Comparison of ENCODE assay signal across 1 cellular context in the genomic region with DNA sequence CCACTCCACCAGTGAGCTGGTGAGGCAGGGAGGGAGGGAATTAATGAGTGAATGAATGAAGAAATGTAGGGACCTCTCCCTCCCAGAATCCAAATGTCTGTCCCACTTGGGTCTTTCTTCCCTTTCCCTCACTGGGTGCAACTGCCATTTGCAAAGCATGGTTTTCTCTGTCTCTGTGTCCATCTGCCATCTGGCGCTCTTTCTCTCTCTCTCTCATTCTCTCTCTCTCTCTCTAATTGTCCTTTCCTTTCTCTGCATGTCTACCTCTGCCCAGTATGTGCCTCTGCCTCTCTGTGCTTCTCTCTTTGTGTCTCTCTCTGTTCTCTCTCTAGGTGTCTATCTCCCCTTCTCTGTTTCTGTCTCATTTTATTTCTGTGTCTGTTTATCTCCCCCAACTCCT.
TF ChIP-seq lines count a peak whose summit lies in the region.

No MANE protein-coding gene starts in this region.

TF ChIP-seq in WTC11, 78 proteins besides CTCF, POLR2A, EP300 and RAD21 (continued from another document):
- TF ChIP-seq, protein P1, sequence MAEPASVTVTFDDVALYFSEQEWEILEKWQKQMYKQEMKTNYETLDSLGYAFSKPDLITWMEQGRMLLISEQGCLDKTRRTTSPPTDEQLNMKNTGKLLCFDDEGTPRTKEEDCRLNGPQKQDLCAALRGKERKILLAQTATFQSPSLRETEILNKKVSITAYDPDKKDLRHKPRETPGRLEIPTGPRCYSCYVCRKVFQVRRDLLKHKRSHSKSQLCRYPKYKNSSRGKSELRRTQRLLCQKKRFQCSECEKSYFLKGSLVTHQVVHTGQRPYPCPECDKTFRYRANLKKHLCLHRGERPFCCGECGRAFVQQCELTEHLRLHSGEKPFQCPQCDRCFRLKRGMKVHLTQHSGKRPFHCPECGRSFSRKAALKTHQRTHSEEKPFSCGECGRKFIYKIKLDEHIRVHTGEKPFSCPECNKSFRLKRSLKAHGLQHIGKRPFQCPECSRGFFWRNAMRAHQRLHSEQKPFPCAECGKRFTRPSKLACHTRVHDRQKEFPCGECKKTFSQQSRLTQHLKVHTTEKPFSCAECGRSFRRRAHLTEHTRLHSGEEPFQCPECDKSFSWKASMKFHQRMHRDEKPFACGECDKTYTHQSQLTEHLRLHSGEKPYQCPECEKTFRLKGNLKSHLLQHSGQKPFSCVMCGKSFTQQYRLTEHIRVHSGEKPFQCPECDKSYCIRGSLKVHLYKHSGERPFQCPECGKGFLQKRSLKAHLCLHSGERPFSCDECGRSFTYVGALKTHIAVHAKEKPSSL (CRISPR knock-in tag; conservative IDR thresholded peaks at IDR 0.05): no peak
- TF ChIP-seq ESRRA (CRISPR knock-in tag; IDR thresholded peaks at IDR 0.05; ENCODE audit: borderline replicate concordance): no peak
- no peak for TF ChIP-seq ZNF219 (CRISPR knock-in tag; IDR thresholded peaks at IDR 0.05; ENCODE audit: borderline replicate concordance)
- no peak for TF ChIP-seq FOXP1 (CRISPR knock-in tag; IDR thresholded peaks at IDR 0.05; ENCODE audit: borderline replicate concordance)
